ENCODE assay signal across 13 cellular contexts in genomic region chr2:169562084-169562483, GRCh38. TPM values are rescaled to one million over a fixed set of nuclear protein-coding genes. Genes with fewer than 3 reads are reported as not detected.
DNase-seq lines count a peak whose midpoint lies in the region; ATAC-seq, FAIRE-seq and TF ChIP-seq lines count a peak whose summit lies in the region.
"Not testable (repeated sequence)": the region's sequence is repeated elsewhere in the genome, so short reads cannot be mapped to it uniquely, and the experiment has no call there.
"Had no signal": no experiment of that assay in that cellular context is flagged by ENCODE, and none has a peak within 500 bp of the region (broad histone marks: within the 10 kb centered on the region; RNA-seq: fewer than 3 reads in every experiment).

No MANE protein-coding gene starts in this region.

- TF ChIP-seq RAD21 in A549 (conservative IDR thresholded peaks at IDR 0.05 in 1 of 2, IDR thresholded peaks at IDR 0.05 in 1 of 2); K562 (CRISPR knock-in tag; conservative IDR thresholded peaks at IDR 0.05 in 1 of 2, IDR thresholded peaks at IDR 0.05 in 1 of 2); HepG2 (CRISPR knock-in tag; IDR thresholded peaks at IDR 0.05): not testable (repeated sequence)

- H3K36me3 ChIP-seq in K562 (ENCODE audit: control insufficient read depth, insufficient read depth, low read length), result peaks cover 57% of the 10 kb centered on the region
- not testable (repeated sequence) for H3K36me3 ChIP-seq in HepG2 (replicated peaks in 1 of 2; ENCODE audit: control insufficient read depth in 1 of 2, insufficient read depth in 2 of 2, low read length in 2 of 2)

- CTCF ChIA-PET in A549 (lab: Yijun Ruan, JAX), result interaction anchor here (1.0 to 1.4 kb wide), 3 partner anchors 11 to 82 kb away, joined by 3 to 4 read pairs (median 3); partner anchors contain the start of gene FASTKD1
- CTCF ChIA-PET in WTC11 (lab: Charles Lee); K562 (lab: Yijun Ruan, JAX; ENCODE audit: low intra/inter-chr PET ratio); HepG2 (lab: Yijun Ruan, JAX; ENCODE audit: low intra/inter-chr PET ratio, low total read pairs): not testable (repeated sequence)

- H3K27ac ChIP-seq in A549; K562 (ENCODE audit: extremely low read depth, low read depth, low read length); HepG2 (ENCODE audit: extremely low read length, insufficient read depth, low read length): not testable (repeated sequence)
- peak overlapping the region; percentile 54 for H3K27ac ChIP-seq in VCaP

- TF ChIP-seq POLR2A in A549 (IDR thresholded peaks at IDR 0.05; ENCODE audit: low read length); K562 (conservative IDR thresholded peaks at IDR 0.05); HepG2 (IDR thresholded peaks at IDR 0.05; ENCODE audit: insufficient read depth in 1 of 2, low read depth in 2 of 2, low read length in 2 of 2): not testable (repeated sequence)

- H3K27me3 Mint-ChIP-seq in T-helper 1 cell treated with Interleukin-12 subunit alpha and Interleukin-12 subunit beta and Interleukin-4 antibody, amounts not matched to agents 30 μg/mL and 1 μg/mL, for 36 hours (ENCODE audit: low read depth); WTC11 (ENCODE audit: low read depth); neural crest cell (ENCODE audit: low read depth); stimulated activated naive B cell treated with anti-CD40 and anti-IgM and Interleukin-4, amounts not matched to agents 10 μg/mL and 1 μg/mL and 100 μg/mL, for 72 hours: not testable (repeated sequence)

- H3K27me3 ChIP-seq in K562 (ENCODE audit: control insufficient read depth in 2 of 2, insufficient read depth in 2 of 2, low read length in 2 of 2); HepG2 (ENCODE audit: control insufficient read depth in 1 of 2, insufficient read depth in 2 of 2, low read length in 2 of 2): not testable (repeated sequence)

- not testable (repeated sequence) for H3K4me1 Mint-ChIP-seq in T-helper 1 cell treated with Interleukin-12 subunit alpha and Interleukin-12 subunit beta and Interleukin-4 antibody, amounts not matched to agents 30 μg/mL and 1 μg/mL, for 36 hours (ENCODE audit: low read depth); WTC11; neural crest cell; stimulated activated naive B cell treated with anti-CD40 and anti-IgM and Interleukin-4, amounts not matched to agents 10 μg/mL and 1 μg/mL and 100 μg/mL, for 72 hours

- H3K9ac ChIP-seq in K562 (ENCODE audit: insufficient read depth in 1 of 2, low read depth in 2 of 2, low read length in 2 of 2); HepG2 (ENCODE audit: insufficient read depth, low read depth, low read length): not testable (repeated sequence)

- BruUV-seq in K562 (replicated peaks; lab: Mats Ljungman, UMichigan); HepG2 (replicated peaks; lab: Mats Ljungman, UMichigan): not testable (repeated sequence)

- peaks cover 16% of the 10 kb centered on the region for H3K36me3 Mint-ChIP-seq in T-helper 1 cell treated with Interleukin-12 subunit alpha and Interleukin-12 subunit beta and Interleukin-4 antibody, amounts not matched to agents 30 μg/mL and 1 μg/mL, for 36 hours (ENCODE audit: low read depth)
- H3K36me3 Mint-ChIP-seq in WTC11 (peaks cover 44% of the 10 kb centered on the region), neural crest cell (ENCODE audit: low read depth) (peaks cover 24% of the 10 kb centered on the region)
- peaks cover 27 to 37% of the 10 kb centered on the region in 2 donors for H3K36me3 Mint-ChIP-seq in stimulated activated naive B cell treated with anti-CD40 and anti-IgM and Interleukin-4, amounts not matched to agents 10 μg/mL and 1 μg/mL and 100 μg/mL, for 72 hours

- not testable (repeated sequence) for TF ChIP-seq EP300 in A549 (IDR thresholded peaks at IDR 0.05); K562 (IDR thresholded peaks at IDR 0.05; ENCODE audit: low read length); HepG2 (IDR thresholded peaks at IDR 0.05; ENCODE audit: low read depth in 2 of 2, low read length in 2 of 2); HepG2 (CRISPR knock-in tag; IDR thresholded peaks at IDR 0.05; ENCODE audit: borderline replicate concordance)

- not testable (repeated sequence) for TF ChIP-seq CTCF in A549 (IDR thresholded peaks at IDR 0.05); VCaP (conservative IDR thresholded peaks at IDR 0.05); WTC11 (IDR thresholded peaks at IDR 0.05); K562 (IDR thresholded peaks at IDR 0.05 in 2 of 3, conservative IDR thresholded peaks at IDR 0.05 in 1 of 3; ENCODE audit: insufficient read depth in 2 of 3, low read depth in 1 of 3, low read length in 3 of 3); HepG2 (CRISPR knock-in tag; IDR thresholded peaks at IDR 0.05); neural crest cell (conservative IDR thresholded peaks at IDR 0.05)

- H4K20me1 ChIP-seq in K562 (replicated peaks; ENCODE audit: control insufficient read depth, insufficient read depth, low read length); HepG2 (ENCODE audit: insufficient read depth, low read length): not testable (repeated sequence)

- POLR2A ChIA-PET in A549 (lab: Yijun Ruan, JAX); HepG2 (lab: Yijun Ruan, JAX): not testable (repeated sequence)
- POLR2A ChIA-PET in WTC11 (lab: Charles Lee), result interaction anchor here (1.1 kb wide), 1 partner anchor 11 kb away, joined by 3 read pairs; no protein-coding TSS in a partner anchor
- POLR2A ChIA-PET in K562 (lab: Yijun Ruan, JAX), result interaction anchor here (3.4 kb wide), 1 partner anchor 11 kb away, joined by 17 read pairs; the partner anchor contains the start of gene FASTKD1

- H2AFZ ChIP-seq in K562 (ENCODE audit: low read depth, low read length); HepG2 (ENCODE audit: low read length): not testable (repeated sequence)

- not testable (repeated sequence) for H3K4me2 ChIP-seq in A549; K562 (ENCODE audit: insufficient read depth, low read length); HepG2 (ENCODE audit: low read depth, low read length)

- not testable (repeated sequence) for H3K4me3 ChIP-seq in A549; K562; HepG2 (replicated peaks in 1 of 3; ENCODE audit: insufficient read depth in 1 of 3, low read depth in 2 of 3, low read length in 3 of 3)

- DNase-seq in A549 (ENCODE audit: low read depth in 1 of 2, low spot score in 1 of 2); WTC11 (ENCODE audit: low spot score); K562 (ENCODE audit: extremely low read depth in 1 of 4, low spot score in 3 of 4); HepG2 (ENCODE audit: low spot score); neural crest cell (ENCODE audit: low read depth, low spot score); stimulated activated naive B cell treated with anti-CD40 and anti-IgM and Interleukin-4, amounts not matched to agents 10 μg/mL and 1 μg/mL and 100 μg/mL, for 72 hours: not testable (repeated sequence)

- H3K9me3 ChIP-seq in A549; K562 (replicated peaks; ENCODE audit: control insufficient read depth, insufficient read depth, low read depth, low read length); HepG2 (ENCODE audit: low read length): not testable (repeated sequence)

- H3K9me3 Mint-ChIP-seq in T-helper 1 cell treated with Interleukin-12 subunit alpha and Interleukin-12 subunit beta and Interleukin-4 antibody, amounts not matched to agents 30 μg/mL and 1 μg/mL, for 36 hours; WTC11; neural crest cell; stimulated activated naive B cell treated with anti-CD40 and anti-IgM and Interleukin-4, amounts not matched to agents 10 μg/mL and 1 μg/mL and 100 μg/mL, for 72 hours: not testable (repeated sequence)

- H3K79me2 ChIP-seq in K562 (ENCODE audit: control insufficient read depth, insufficient read depth, low read length); HepG2 (ENCODE audit: insufficient read depth, low read length): not testable (repeated sequence)

- FAIRE-seq in A549 (lab: Jason Lieb, UNC); K562 (lab: Jason Lieb, UNC); HepG2 (lab: Jason Lieb, UNC): not testable (repeated sequence)

- H3K4me3 Mint-ChIP-seq in T-helper 1 cell treated with Interleukin-12 subunit alpha and Interleukin-12 subunit beta and Interleukin-4 antibody, amounts not matched to agents 30 μg/mL and 1 μg/mL, for 36 hours; WTC11; stimulated activated naive B cell treated with anti-CD40 and anti-IgM and Interleukin-4, amounts not matched to agents 10 μg/mL and 1 μg/mL and 100 μg/mL, for 72 hours: not testable (repeated sequence)
- peak overlapping the region; percentile 51 for H3K4me3 Mint-ChIP-seq in neural crest cell

- WGBS in A549 (ENCODE audit: missing lambda C conversion rate), result 93% methylated on average over 5 of the region's 5 CpGs
- 93% methylated on average over 5 of the region's 5 CpGs for WGBS in K562 (ENCODE audit: insufficient coverage, low coverage, missing lambda C conversion rate)
- WGBS in HepG2 (ENCODE audit: low lambda C conversion rate), result 92% methylated on average over 5 of the region's 5 CpGs

- not testable (repeated sequence) for ATAC-seq in A549; WTC11; K562; stimulated activated naive B cell treated with anti-CD40 and anti-IgM and Interleukin-4, amounts not matched to agents 10 μg/mL and 1 μg/mL and 100 μg/mL, for 72 hours (replicated peaks)
- peak; percentile 24; the same call in 2 of the 3 replicates for ATAC-seq in HepG2

- peak overlapping the region; percentile 20 for H3K27ac Mint-ChIP-seq in T-helper 1 cell treated with Interleukin-12 subunit alpha and Interleukin-12 subunit beta and Interleukin-4 antibody, amounts not matched to agents 30 μg/mL and 1 μg/mL, for 36 hours
- not testable (repeated sequence) for H3K27ac Mint-ChIP-seq in WTC11; neural crest cell (ENCODE audit: unreplicated experiment)
- peak overlapping the region; percentile 67 for H3K27ac Mint-ChIP-seq in stimulated activated naive B cell treated with anti-CD40 and anti-IgM and Interleukin-4, amounts not matched to agents 10 μg/mL and 1 μg/mL and 100 μg/mL, for 72 hours

- intact Hi-C loops in K562 (cut with micrococcal nuclease); HepG2 (cut with micrococcal nuclease; ENCODE audit: unreplicated experiment): not testable (repeated sequence)

- in situ Hi-C loops in K562 (cut with MboI); HepG2 (cut with HindIII; ENCODE audit: extremely low pct_ligation_motif_present, low pct_unique_long_range_greater_than_20kb): not testable (repeated sequence)

- not testable (repeated sequence) for H3K9me1 ChIP-seq in K562 (ENCODE audit: control insufficient read depth, insufficient read depth, low read length)

- H3K4me1 ChIP-seq in A549; K562 (replicated peaks in 1 of 2; ENCODE audit: control insufficient read depth in 2 of 2, insufficient read depth in 2 of 2, low read length in 2 of 2); HepG2 (ENCODE audit: insufficient read depth, low read length): not testable (repeated sequence)

RNA-seq across cellular contexts. Expression of gene FASTKD1, which starts 11.6 kb away (rescaled TPM):
- polyA plus RNA-seq in A549 (2011; rRNA removed) (41.8 and 52.9 TPM in 2 replicates), A549 (2017; fragmentation: RNase III; extraction: RNeasy Plus Mini Kit Qiagen cat#74134 plus additional on column Dnase treatment) (27.2 to 30.8 TPM (median 28.1 TPM) in 3 replicates), K562 (2011; rRNA removed) (93.3 and 125 TPM in 2 replicates), K562 (2014; fragmentation: Illumina TruSeq; extraction: Trizol) (83.6 and 89.9 TPM in 2 replicates), K562 (2014; fragmentation: Nextera tagmentation; extraction: Ambion mirVana) (100 to 1,000 TPM; 121 to 132 TPM), K562 (2014; rRNA removed) (117 and 129 TPM in 2 replicates), HepG2 (2011; rRNA removed) (23.8 and 35.0 TPM in 2 replicates)
- 11.4 and 11.8 TPM in 2 replicates for polyA plus RNA-seq in A549 (2012; cell fraction: cytosol; rRNA removed)
- 7.2 and 10.9 TPM in 2 replicates for polyA plus RNA-seq in A549 (2012; cell fraction: nucleus; rRNA removed)
- 13.5 and 15.9 TPM in 2 replicates for polyA minus RNA-seq in A549 (2011; rRNA and poly(A)+ RNA removed)
- total RNA-seq in WTC11 (2021) (69.7 to 72.4 TPM (median 71.2 TPM) in 3 replicates), K562 (2014; rRNA removed) (54.2 and 63.5 TPM in 2 replicates), K562 (2014; rRNA removed; fragmentation: Illumina TruSeq; extraction: Trizol) (134 and 152 TPM in 2 replicates), K562 (2015; rRNA removed; fragmentation: Illumina TruSeq; extraction: Trizol) (111 and 119 TPM in 2 replicates), K562 (2021) (90.0 and 114 TPM in 2 replicates), HepG2 (2016; rRNA removed; fragmentation: Illumina TruSeq; extraction: Trizol) (38.0 and 43.2 TPM in 2 replicates), neural crest cell (32.9 and 36.4 TPM in 2 replicates)
- total RNA-seq in K562 (2011; cell fraction: chromatin; rRNA removed; ENCODE audit: low replicate concordance), result 126 and 375 TPM in 2 replicates
- 63.7 and 91.6 TPM in 2 replicates for total RNA-seq in K562 (2011; cell fraction: nucleolus; rRNA removed)
- 176 and 221 TPM in 2 replicates for total RNA-seq in K562 (2011; cell fraction: nucleoplasm; rRNA removed)
- 12.6 and 32.4 TPM in 2 replicates for polyA plus RNA-seq in K562 (2011; cell fraction: cytosol; rRNA removed)
- 70.2 and 104 TPM in 2 replicates for polyA plus RNA-seq in K562 (2011; cell fraction: nucleus; rRNA removed)
- polyA plus RNA-seq in K562 (2012), result 72.3 and 82.3 TPM in 2 replicates
- 92.1 and 99.5 TPM in 2 replicates for polyA minus RNA-seq in K562 (2011; rRNA and poly(A)+ RNA removed)
- polyA minus RNA-seq in K562 (2011; cell fraction: cytosol; rRNA and poly(A)+ RNA removed), result 26.0 and 34.5 TPM in 2 replicates
- 66.9 and 106 TPM in 2 replicates for polyA minus RNA-seq in K562 (2011; cell fraction: nucleus; rRNA and poly(A)+ RNA removed)
- 15.5 and 18.7 TPM in 2 replicates for total RNA-seq in HepG2 (2016; cell fraction: cytosol; rRNA removed; fragmentation: Illumina TruSeq; extraction: Trizol; ENCODE audit: low read depth)
- 37.9 and 45.6 TPM in 2 replicates for total RNA-seq in HepG2 (2016; cell fraction: insoluble cytoplasmic fraction; rRNA removed; fragmentation: Illumina TruSeq; extraction: Trizol)
- 20.1 and 23.7 TPM in 2 replicates for total RNA-seq in HepG2 (2016; cell fraction: membrane; rRNA removed; fragmentation: Illumina TruSeq; extraction: Trizol)
- 35.9 and 37.3 TPM in 2 replicates for total RNA-seq in HepG2 (2016; cell fraction: nucleus; rRNA removed; fragmentation: Illumina TruSeq; extraction: Trizol)
- 7.2 and 9.4 TPM in 2 replicates for polyA plus RNA-seq in HepG2 (2011; cell fraction: cytosol; rRNA removed)
- 36.2 and 36.8 TPM in 2 replicates for polyA plus RNA-seq in HepG2 (2011; cell fraction: nucleus; rRNA removed)
- 25.2 and 26.2 TPM in 2 replicates for polyA plus RNA-seq in HepG2 (2012)
- 3.0 and 3.8 TPM in 2 replicates for polyA plus RNA-seq in HepG2 (2016; cell fraction: cytosol; fragmentation: Illumina TruSeq; extraction: Trizol; ENCODE audit: low read depth)
- 34.0 and 34.1 TPM in 2 replicates for polyA plus RNA-seq in HepG2 (2016; cell fraction: insoluble cytoplasmic fraction; fragmentation: Illumina TruSeq; extraction: Trizol; ENCODE audit: low read depth)
- polyA plus RNA-seq in HepG2 (2016; cell fraction: membrane; fragmentation: Illumina TruSeq; extraction: Trizol; ENCODE audit: low read depth), result 9.0 and 9.3 TPM in 2 replicates
- 55.1 and 62.3 TPM in 2 replicates for polyA plus RNA-seq in HepG2 (2016; cell fraction: nucleus; fragmentation: Illumina TruSeq; extraction: Trizol; ENCODE audit: insufficient read depth, low read depth)
- polyA minus RNA-seq in HepG2 (2011; rRNA and poly(A)+ RNA removed; ENCODE audit: low replicate concordance), result 9.1 and 13.1 TPM in 2 replicates
- polyA minus RNA-seq in HepG2 (2011; cell fraction: cytosol; rRNA and poly(A)+ RNA removed), result 9.1 and 15.7 TPM in 2 replicates
- polyA minus RNA-seq in HepG2 (2011; cell fraction: nucleus; rRNA and poly(A)+ RNA removed), result 86.7 and 90.4 TPM in 2 replicates

RNA-seq across cellular contexts. Expression of gene PPIG, which starts 22.1 kb away (rescaled TPM):
- polyA plus RNA-seq in A549 (2011; rRNA removed), result 46.4 and 70.8 TPM in 2 replicates
- polyA plus RNA-seq in A549 (2012; cell fraction: cytosol; rRNA removed), result 9.9 and 10.6 TPM in 2 replicates
- polyA plus RNA-seq in A549 (2012; cell fraction: nucleus; rRNA removed), result 5.5 and 9.8 TPM in 2 replicates
- 57.9 to 61.2 TPM (median 60.5 TPM) in 3 replicates for polyA plus RNA-seq in A549 (2017; fragmentation: RNase III; extraction: RNeasy Plus Mini Kit Qiagen cat#74134 plus additional on column Dnase treatment)
- 6.2 and 7.3 TPM in 2 replicates for polyA minus RNA-seq in A549 (2011; rRNA and poly(A)+ RNA removed)
- total RNA-seq in WTC11 (2021), result 63.7 to 77.7 TPM (median 72.2 TPM) in 3 replicates
- 39.3 and 132 TPM in 2 replicates for total RNA-seq in K562 (2011; cell fraction: chromatin; rRNA removed; ENCODE audit: low replicate concordance)
- 23.7 and 28.8 TPM in 2 replicates for total RNA-seq in K562 (2011; cell fraction: nucleolus; rRNA removed)
- total RNA-seq in K562 (2011; cell fraction: nucleoplasm; rRNA removed), result 43.7 and 59.3 TPM in 2 replicates
- 47.7 and 52.5 TPM in 2 replicates for total RNA-seq in K562 (2014; rRNA removed)
- 124 and 153 TPM in 2 replicates for total RNA-seq in K562 (2014; rRNA removed; fragmentation: Illumina TruSeq; extraction: Trizol)
- total RNA-seq in K562 (2015; rRNA removed; fragmentation: Illumina TruSeq; extraction: Trizol), result 122 and 127 TPM in 2 replicates
- 63.7 and 75.2 TPM in 2 replicates for total RNA-seq in K562 (2021)
- 112 and 126 TPM in 2 replicates for polyA plus RNA-seq in K562 (2011; rRNA removed)
- polyA plus RNA-seq in K562 (2011; cell fraction: cytosol; rRNA removed), result 8.9 and 23.6 TPM in 2 replicates
- 46.0 and 67.2 TPM in 2 replicates for polyA plus RNA-seq in K562 (2011; cell fraction: nucleus; rRNA removed)
- polyA plus RNA-seq in K562 (2012), result 45.7 and 81.8 TPM in 2 replicates
- 137 and 165 TPM in 2 replicates for polyA plus RNA-seq in K562 (2014; fragmentation: Illumina TruSeq; extraction: Trizol)
- 100 to 1,000 TPM in 1 of 2 experiments, 10 to 100 TPM in 1; 92.9 to 166 TPM for polyA plus RNA-seq in K562 (2014; fragmentation: Nextera tagmentation; extraction: Ambion mirVana)
- 86.6 and 91.0 TPM in 2 replicates for polyA plus RNA-seq in K562 (2014; rRNA removed)
- polyA minus RNA-seq in K562 (2011; rRNA and poly(A)+ RNA removed), result 90.9 and 115 TPM in 2 replicates
- 24.3 and 24.4 TPM in 2 replicates for polyA minus RNA-seq in K562 (2011; cell fraction: cytosol; rRNA and poly(A)+ RNA removed)
- polyA minus RNA-seq in K562 (2011; cell fraction: nucleus; rRNA and poly(A)+ RNA removed), result 42.1 and 73.2 TPM in 2 replicates
- 81.0 and 133 TPM in 2 replicates for total RNA-seq in HepG2 (2016; rRNA removed; fragmentation: Illumina TruSeq; extraction: Trizol)
- 43.8 and 52.0 TPM in 2 replicates for total RNA-seq in HepG2 (2016; cell fraction: cytosol; rRNA removed; fragmentation: Illumina TruSeq; extraction: Trizol; ENCODE audit: low read depth)
- total RNA-seq in HepG2 (2016; cell fraction: insoluble cytoplasmic fraction; rRNA removed; fragmentation: Illumina TruSeq; extraction: Trizol), result 82.9 and 127 TPM in 2 replicates
- total RNA-seq in HepG2 (2016; cell fraction: membrane; rRNA removed; fragmentation: Illumina TruSeq; extraction: Trizol), result 24.4 and 29.2 TPM in 2 replicates
- 72.4 and 83.1 TPM in 2 replicates for total RNA-seq in HepG2 (2016; cell fraction: nucleus; rRNA removed; fragmentation: Illumina TruSeq; extraction: Trizol)
- polyA plus RNA-seq in HepG2 (2011; rRNA removed), result 22.2 and 31.3 TPM in 2 replicates
- 8.5 and 17.7 TPM in 2 replicates for polyA plus RNA-seq in HepG2 (2011; cell fraction: cytosol; rRNA removed)
- polyA plus RNA-seq in HepG2 (2011; cell fraction: nucleus; rRNA removed), result 13.5 and 16.6 TPM in 2 replicates
- polyA plus RNA-seq in HepG2 (2012), result 32.8 and 61.8 TPM in 2 replicates
- polyA plus RNA-seq in HepG2 (2016; cell fraction: cytosol; fragmentation: Illumina TruSeq; extraction: Trizol; ENCODE audit: low read depth), result 2.2 and 3.7 TPM in 2 replicates
- polyA plus RNA-seq in HepG2 (2016; cell fraction: insoluble cytoplasmic fraction; fragmentation: Illumina TruSeq; extraction: Trizol; ENCODE audit: low read depth), result 126 and 138 TPM in 2 replicates
- polyA plus RNA-seq in HepG2 (2016; cell fraction: membrane; fragmentation: Illumina TruSeq; extraction: Trizol; ENCODE audit: low read depth), result 5.0 and 7.1 TPM in 2 replicates
- 86.8 and 89.0 TPM in 2 replicates for polyA plus RNA-seq in HepG2 (2016; cell fraction: nucleus; fragmentation: Illumina TruSeq; extraction: Trizol; ENCODE audit: insufficient read depth, low read depth)
- 4.2 and 10.6 TPM in 2 replicates for polyA minus RNA-seq in HepG2 (2011; rRNA and poly(A)+ RNA removed; ENCODE audit: low replicate concordance)
- polyA minus RNA-seq in HepG2 (2011; cell fraction: cytosol; rRNA and poly(A)+ RNA removed), result 14.6 and 17.6 TPM in 2 replicates
- 76.1 and 82.5 TPM in 2 replicates for polyA minus RNA-seq in HepG2 (2011; cell fraction: nucleus; rRNA and poly(A)+ RNA removed)
- 69.6 and 70.0 TPM in 2 replicates for total RNA-seq in neural crest cell

RNA-seq across cellular contexts. Expression of gene KLHL41, which starts 52.6 kb away (rescaled TPM):
- 0.04 and 0.08 TPM in 2 replicates for polyA plus RNA-seq in A549 (2011; rRNA removed)
- 0.03 TPM in 1 of 2 replicates, not detected in the other for polyA plus RNA-seq in A549 (2012; cell fraction: cytosol; rRNA removed)
- polyA plus RNA-seq in A549 (2012; cell fraction: nucleus; rRNA removed), result 0.02 TPM in 1 of 2 replicates, not detected in the other
- polyA plus RNA-seq in A549 (2017; fragmentation: RNase III; extraction: RNeasy Plus Mini Kit Qiagen cat#74134 plus additional on column Dnase treatment), result 0.05 to 0.12 TPM (median 0.06 TPM) in 3 replicates
- not detected in 2 replicates for polyA minus RNA-seq in A549 (2011; rRNA and poly(A)+ RNA removed)
- total RNA-seq in WTC11 (2021), result not detected in 3 replicates
- 0.46 and 0.63 TPM in 2 replicates for total RNA-seq in K562 (2011; cell fraction: chromatin; rRNA removed; ENCODE audit: low replicate concordance)
- 0.17 and 0.79 TPM in 2 replicates for total RNA-seq in K562 (2011; cell fraction: nucleolus; rRNA removed)
- 0.29 TPM in 1 of 2 replicates, not detected in the other for total RNA-seq in K562 (2011; cell fraction: nucleoplasm; rRNA removed)
- 0.05 TPM in 1 of 2 replicates, not detected in the other for total RNA-seq in K562 (2014; rRNA removed)
- total RNA-seq in K562 (2014; rRNA removed; fragmentation: Illumina TruSeq; extraction: Trizol), result 0.06 and 0.11 TPM in 2 replicates
- total RNA-seq in K562 (2015; rRNA removed; fragmentation: Illumina TruSeq; extraction: Trizol), result 0.19 and 0.22 TPM in 2 replicates
- 0.09 TPM in 1 of 2 replicates, not detected in the other for total RNA-seq in K562 (2021)
- polyA plus RNA-seq in K562 (2011; rRNA removed), result 0.08 and 0.15 TPM in 2 replicates
- 0.04 TPM in 1 of 2 replicates, not detected in the other for polyA plus RNA-seq in K562 (2011; cell fraction: cytosol; rRNA removed)
- polyA plus RNA-seq in K562 (2011; cell fraction: nucleus; rRNA removed), result 0.14 and 0.22 TPM in 2 replicates
- 0.08 and 0.16 TPM in 2 replicates for polyA plus RNA-seq in K562 (2012)
- 0.09 and 0.14 TPM in 2 replicates for polyA plus RNA-seq in K562 (2014; fragmentation: Illumina TruSeq; extraction: Trizol)
- polyA plus RNA-seq in K562 (2014; fragmentation: Nextera tagmentation; extraction: Ambion mirVana), result under 1 TPM; 0.08 to 0.13 TPM
- 0.03 and 1.5 TPM in 2 replicates for polyA plus RNA-seq in K562 (2014; rRNA removed)
- polyA minus RNA-seq in K562 (2011; rRNA and poly(A)+ RNA removed), result 0.14 and 0.63 TPM in 2 replicates
- polyA minus RNA-seq in K562 (2011; cell fraction: cytosol; rRNA and poly(A)+ RNA removed), result not detected in 2 replicates
- 0.13 and 0.56 TPM in 2 replicates for polyA minus RNA-seq in K562 (2011; cell fraction: nucleus; rRNA and poly(A)+ RNA removed)
- total RNA-seq in HepG2 (2016; rRNA removed; fragmentation: Illumina TruSeq; extraction: Trizol), result 0.27 and 0.31 TPM in 2 replicates
- total RNA-seq in HepG2 (2016; cell fraction: cytosol; rRNA removed; fragmentation: Illumina TruSeq; extraction: Trizol; ENCODE audit: low read depth), result 0.91 and 0.97 TPM in 2 replicates
- 0.12 and 0.35 TPM in 2 replicates for total RNA-seq in HepG2 (2016; cell fraction: insoluble cytoplasmic fraction; rRNA removed; fragmentation: Illumina TruSeq; extraction: Trizol)
- 0.46 and 0.55 TPM in 2 replicates for total RNA-seq in HepG2 (2016; cell fraction: membrane; rRNA removed; fragmentation: Illumina TruSeq; extraction: Trizol)
- 0.22 and 0.69 TPM in 2 replicates for total RNA-seq in HepG2 (2016; cell fraction: nucleus; rRNA removed; fragmentation: Illumina TruSeq; extraction: Trizol)
- polyA plus RNA-seq in HepG2 (2011; rRNA removed), result 0.07 TPM in 1 of 2 replicates, not detected in the other
- 0.01 and 0.03 TPM in 2 replicates for polyA plus RNA-seq in HepG2 (2011; cell fraction: cytosol; rRNA removed)
- 0.13 and 0.21 TPM in 2 replicates for polyA plus RNA-seq in HepG2 (2011; cell fraction: nucleus; rRNA removed)
- 0.09 and 0.16 TPM in 2 replicates for polyA plus RNA-seq in HepG2 (2012)
- 0.11 TPM in 1 of 2 replicates, not detected in the other for polyA plus RNA-seq in HepG2 (2016; cell fraction: cytosol; fragmentation: Illumina TruSeq; extraction: Trizol; ENCODE audit: low read depth)
- 0.21 and 1.2 TPM in 2 replicates for polyA plus RNA-seq in HepG2 (2016; cell fraction: insoluble cytoplasmic fraction; fragmentation: Illumina TruSeq; extraction: Trizol; ENCODE audit: low read depth)
- 0.07 and 0.10 TPM in 2 replicates for polyA plus RNA-seq in HepG2 (2016; cell fraction: membrane; fragmentation: Illumina TruSeq; extraction: Trizol; ENCODE audit: low read depth)
- polyA plus RNA-seq in HepG2 (2016; cell fraction: nucleus; fragmentation: Illumina TruSeq; extraction: Trizol; ENCODE audit: insufficient read depth, low read depth), result 1.3 and 1.4 TPM in 2 replicates
- polyA minus RNA-seq in HepG2 (2011; rRNA and poly(A)+ RNA removed; ENCODE audit: low replicate concordance), result not detected in 2 replicates
- polyA minus RNA-seq in HepG2 (2011; cell fraction: cytosol; rRNA and poly(A)+ RNA removed), result not detected in 2 replicates
- polyA minus RNA-seq in HepG2 (2011; cell fraction: nucleus; rRNA and poly(A)+ RNA removed), result 0.26 TPM in 1 of 2 replicates, not detected in the other
- 0.73 and 1.4 TPM in 2 replicates for total RNA-seq in neural crest cell
- total RNA-seq: A172; Caco-2; CD4-positive, CD25-positive, alpha-beta regulatory T cell; CD8-positive, alpha-beta T cell had no signal
- polyA plus RNA-seq: CD14-positive monocyte had no signal
